27 cellular contexts compared by ENCODE assay signal in the genomic region with DNA sequence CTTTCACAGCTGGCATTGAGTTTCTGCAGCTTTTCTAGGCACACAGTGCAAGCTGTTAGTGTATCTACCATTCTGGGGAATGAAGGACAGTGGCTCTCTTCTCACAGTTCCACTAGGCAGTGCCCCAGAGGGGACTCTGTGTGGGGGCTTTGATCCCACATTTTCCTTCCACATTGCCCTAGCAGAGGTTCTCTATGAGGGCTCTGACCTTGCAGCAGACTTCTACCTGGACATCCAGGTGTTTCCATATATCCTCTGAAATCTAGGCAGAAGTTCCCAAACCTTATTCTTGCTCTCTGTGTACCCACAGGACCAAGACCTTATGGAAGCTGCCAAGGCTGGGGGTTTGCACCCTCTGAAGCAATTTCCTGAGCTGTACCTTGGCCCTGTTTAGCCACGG.
"Had no signal": no experiment of that assay in that cellular context is flagged by ENCODE, and none has a peak within 500 bp of the region (broad histone marks: within the 10 kb centered on the region; RNA-seq: fewer than 3 reads in every experiment).

No MANE protein-coding gene starts in this region.

- H3K27ac Mint-ChIP-seq: activated naive CD4-positive, alpha-beta T cell treated with anti-CD3 and anti-CD28 coated beads, Interleukin-2, amount 10 ng/mL, durations not matched to agents 7 days and 5 days; mesothelial cell of epicardium; naive B cell; nephron progenitor cell; stimulated activated memory B cell treated with anti-CD40 and anti-IgM and Interleukin-4, amounts not matched to agents 10 μg/mL and 1 μg/mL and 100 μg/mL, for 72 hours had no signal

- H3K27me3 ChIP-seq: esophagus muscularis mucosa, foreskin keratinocyte, heart left ventricle, ovary, sigmoid colon, suprapubic skin, tibial artery had no signal

- H3K27me3 Mint-ChIP-seq: activated CD4-positive, alpha-beta memory T cell treated with anti-CD3 and anti-CD28 coated beads, Interleukin-2, amount 10 ng/mL, durations not matched to agents 7 days and 5 days; activated naive CD4-positive, alpha-beta T cell treated with anti-CD3 and anti-CD28 coated beads, Interleukin-2, amount 10 ng/mL, durations not matched to agents 7 days and 5 days; dendritic cell treated with granulocyte-macrophage colony-stimulating factor and Interleukin-4, amounts not matched to agents 40 ng/mL and 50 ng/mL, for 4 days; naive B cell; stimulated activated memory B cell treated with anti-CD40 and anti-IgM and Interleukin-4, amounts not matched to agents 10 μg/mL and 1 μg/mL and 100 μg/mL, for 72 hours had no signal

- H3K4me1 Mint-ChIP-seq: nephron progenitor cell had no signal

- ATAC-seq: activated CD4-positive, CD25-positive, alpha-beta regulatory T cell treated with anti-CD3 and anti-CD28 coated beads, Interleukin-2, amount 50 U/mL, for 24 hours; foreskin keratinocyte; heart left ventricle; psoas muscle; stimulated activated memory B cell treated with anti-CD40 and anti-IgM and Interleukin-4, amounts not matched to agents 10 μg/mL and 1 μg/mL and 100 μg/mL, for 72 hours had no signal

- H3K4me3 ChIP-seq: esophagus muscularis mucosa, heart left ventricle, ovary, psoas muscle, sigmoid colon, suprapubic skin, tibial artery had no signal

- H3K9me3 ChIP-seq: ovary, psoas muscle, sigmoid colon, tibial artery had no signal

- H3K4me3 Mint-ChIP-seq: activated CD4-positive, alpha-beta memory T cell treated with anti-CD3 and anti-CD28 coated beads, Interleukin-2, amount 10 ng/mL, durations not matched to agents 7 days and 5 days; activated naive CD4-positive, alpha-beta T cell treated with anti-CD3 and anti-CD28 coated beads, Interleukin-2, amount 10 ng/mL, durations not matched to agents 7 days and 5 days; activated T-helper 1 cell treated with anti-CD3 and anti-CD28 coated beads, Interleukin-12 subunit alpha, Interleukin-12 subunit beta, Interleukin-2, Interleukin-4 antibody, amounts not matched to agents 30 ng/mL and 10 ng/mL and 1 ng/mL, durations not matched to agents 14 hours and 24 hours and 36 hours; dendritic cell treated with granulocyte-macrophage colony-stimulating factor and Interleukin-4, amounts not matched to agents 40 ng/mL and 50 ng/mL, for 4 days; mesothelial cell of epicardium; nephron progenitor cell; stimulated activated memory B cell treated with anti-CD40 and anti-IgM and Interleukin-4, amounts not matched to agents 10 μg/mL and 1 μg/mL and 100 μg/mL, for 72 hours had no signal

- H3K27ac ChIP-seq: esophagus muscularis mucosa, foreskin keratinocyte, ovary, psoas muscle, sigmoid colon, suprapubic skin, tibial artery, WERI-Rb-1 had no signal

- H3K4me1 ChIP-seq: psoas muscle had no signal

- DNase-seq: activated CD4-positive, alpha-beta memory T cell treated with anti-CD3 and anti-CD28 coated beads, Interleukin-2, amount 10 ng/mL, durations not matched to agents 7 days and 5 days; activated CD4-positive, alpha-beta T cell treated with anti-CD3 and anti-CD28 coated beads for 48 hours; activated gamma-delta T cell; activated naive CD4-positive, alpha-beta T cell treated with anti-CD3 and anti-CD28 coated beads, Interleukin-2, amount 10 ng/mL, durations not matched to agents 7 days and 5 days; amygdala; central memory CD4-positive, alpha-beta T cell; foreskin keratinocyte; heart left ventricle; hypothalamus; immature natural killer cell; naive B cell; nephron progenitor cell; ovary; psoas muscle; sigmoid colon; small intestine; stimulated activated CD4-positive, alpha-beta T cell treated with anti-CD3 and anti-CD28 coated beads, Interleukin-4, amount 100 ng/mL, for 24 hours; T1000; tibial artery; WERI-Rb-1 had no signal

- H3K36me3 ChIP-seq: esophagus muscularis mucosa, ovary, sigmoid colon, suprapubic skin, tibial artery, WERI-Rb-1 had no signal
